16 cellular contexts compared by ENCODE assay signal in genomic region chr11:122306776-122307479, GRCh38.
DNase-seq lines count a peak whose midpoint lies in the region; ATAC-seq and TF ChIP-seq lines count a peak whose summit lies in the region.
"Had no signal": no experiment of that assay in that cellular context is flagged by ENCODE, and none has a peak within 500 bp of the region (broad histone marks: within the 10 kb centered on the region; RNA-seq: fewer than 3 reads in every experiment).

No MANE protein-coding gene starts in this region.

- H3K9ac ChIP-seq in NT2/D1 (ENCODE audit: insufficient read length, low read depth) (no peak overlapping the region), fibroblast of lung (ENCODE audit: insufficient read depth, low read length) (no peak overlapping the region)

- H3K27ac ChIP-seq in fibroblast of lung (ENCODE audit: insufficient read depth, low read length) (no peak overlapping the region), layer of hippocampus (ENCODE audit: low read depth, low read length) (peak overlapping the region; percentile 30), thyroid gland (peak overlapping the region in 2 of 3 donors; percentile 8 to 40)
- H3K27ac ChIP-seq: SJSA1 had no signal

- peak; percentile 68 for DNase-seq in NT2/D1 (ENCODE audit: low read depth, low spot score)
- peak in 1 of 2 donors; percentile 29 for DNase-seq in fibroblast of lung (ENCODE audit: low read depth in 2 of 2)
- DNase-seq in thyroid gland = no peak
- no peak for DNase-seq in sciatic nerve (ENCODE audit: low spot score)
- no peak for DNase-seq in DMS153 treated with DMSO at 0.1 percent for 48 hours (lab: John Stamatoyannopoulos, UW; ENCODE audit: unreplicated experiment)
- no peak for DNase-seq in DMS79 treated with DMSO at 0.1 percent for 48 hours (lab: John Stamatoyannopoulos, UW)
- DNase-seq: activated CD4-positive, alpha-beta T cell treated with anti-CD3 and anti-CD28 coated beads, Interleukin-2, amount 50 U/mL, for 48 hours; effector CD8-positive, alpha-beta T cell; GDM1; NCI-H1417 treated with DMSO at 0.1 percent for 48 hours; stimulated activated CD4-positive, alpha-beta T cell treated with anti-CD3 and anti-CD28 coated beads, Interleukin-15, amount 100 ng/mL, for 24 hours; stimulated activated naive B cell treated with anti-CD40 and anti-IgM and Interleukin-4, amounts not matched to agents 10 μg/mL and 1 μg/mL and 100 μg/mL, for 72 hours had no signal

- no peak overlapping the region for H2AFZ ChIP-seq in fibroblast of lung (ENCODE audit: low read length)

- H3K4me1 ChIP-seq in NT2/D1 (ENCODE audit: insufficient read depth, insufficient read length) (no peaks in the 10 kb centered on the region), fibroblast of lung (ENCODE audit: control insufficient read depth, extremely low read depth, insufficient read depth, low read length) (no peaks in the 10 kb centered on the region), thyroid gland (peaks cover 0 to 4% of the 10 kb centered on the region in 2 donors)
- H3K4me1 ChIP-seq: SJSA1 had no signal

- H3K27me3 ChIP-seq in NT2/D1 (ENCODE audit: insufficient read depth, insufficient read length) (no peaks in the 10 kb centered on the region), fibroblast of lung (ENCODE audit: control insufficient read depth, insufficient read depth, low read length) (peaks cover 2% of the 10 kb centered on the region), layer of hippocampus (ENCODE audit: control insufficient read depth, insufficient read depth, low read length) (no peaks in the 10 kb centered on the region), thyroid gland (no peaks in the 10 kb centered on the region)
- H3K27me3 ChIP-seq: SJSA1 had no signal

- H4K20me1 ChIP-seq in fibroblast of lung (ENCODE audit: control insufficient read depth, extremely low read depth, insufficient read depth, low read length) = no peaks in the 10 kb centered on the region

- H3K36me3 ChIP-seq in NT2/D1 (ENCODE audit: insufficient read depth, insufficient read length, low read length) (no peaks in the 10 kb centered on the region), fibroblast of lung (ENCODE audit: control insufficient read depth, insufficient read depth, low read length) (no peaks in the 10 kb centered on the region), thyroid gland (no peaks in the 10 kb centered on the region)
- H3K36me3 ChIP-seq: SJSA1 had no signal

- H3K79me2 ChIP-seq in fibroblast of lung (ENCODE audit: control insufficient read depth, insufficient read depth, low read length) = no peaks in the 10 kb centered on the region

- WGBS in thyroid gland, 2 donors = 66 to 72% methylated on average over 9 of the region's 9 CpGs

- H3K9me3 ChIP-seq in NT2/D1 (ENCODE audit: insufficient read depth, low read length) (no peaks in the 10 kb centered on the region), fibroblast of lung (ENCODE audit: control insufficient read depth, insufficient read depth, low read depth, low read length) (no peaks in the 10 kb centered on the region), thyroid gland (no peaks in the 10 kb centered on the region)
- H3K9me3 ChIP-seq: SJSA1 had no signal

- no peak overlapping the region for H3K4me3 ChIP-seq in NT2/D1 (ENCODE audit: insufficient read length, low read depth)
- no peak overlapping the region for H3K4me3 ChIP-seq in fibroblast of lung (replicated peaks in 1 of 4; ENCODE audit: control extremely low read depth in 1 of 4, insufficient read depth in 1 of 4, low read depth in 3 of 4, low read length in 4 of 4)
- no peak overlapping the region for H3K4me3 ChIP-seq in thyroid gland (replicated peaks in 1 of 3)
- H3K4me3 ChIP-seq: SJSA1 had no signal

- intact Hi-C loops in thyroid gland (cut with DNase I) (no loop called here), sciatic nerve (cut with DNase I) (no loop called here)

- peak overlapping the region; percentile 79 for H3K4me2 ChIP-seq in fibroblast of lung (ENCODE audit: extremely low read depth, insufficient read depth, low read length)

- TF ChIP-seq CTCF in fibroblast of lung (conservative IDR thresholded peaks at IDR 0.05 in 1 of 2, IDR thresholded peaks at IDR 0.05 in 1 of 2; ENCODE audit: low read depth in 1 of 2, low read length in 2 of 2) (no peak), thyroid gland (IDR thresholded peaks at IDR 0.05) (no peak)

- TF ChIP-seq POLR2A in thyroid gland (IDR thresholded peaks at IDR 0.05) = no peak

- ATAC-seq in sciatic nerve = no peak
- ATAC-seq: HepG2; Panc1; stimulated activated naive B cell treated with anti-CD40 and anti-IgM and Interleukin-4, amounts not matched to agents 10 μg/mL and 1 μg/mL and 100 μg/mL, for 72 hours had no signal
